ENCODE assay signal across 17 cellular contexts in the genomic region with DNA sequence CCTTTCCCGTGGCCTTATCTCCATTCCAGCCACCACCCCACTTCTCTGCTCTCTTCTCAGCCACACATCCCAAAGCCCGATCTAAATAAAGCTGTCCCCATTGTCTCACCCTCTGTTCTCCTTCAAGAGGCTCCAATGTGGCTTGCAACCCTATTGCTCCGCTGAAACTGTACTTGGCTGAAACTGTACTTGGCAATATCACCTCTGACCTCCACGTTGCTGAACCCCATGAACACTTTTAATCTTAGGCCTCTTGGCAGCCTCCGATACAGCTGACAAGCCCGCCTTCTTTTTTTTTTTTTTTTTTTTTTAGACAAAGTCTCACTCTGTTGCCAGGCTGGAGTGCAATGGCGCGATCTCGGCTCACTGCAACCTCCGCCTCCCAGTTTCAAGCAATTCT. TPM values are rescaled to one million over a fixed set of nuclear protein-coding genes. Genes with fewer than 3 reads are reported as not detected.
DNase-seq lines count a peak whose midpoint lies in the region; ATAC-seq and TF ChIP-seq lines count a peak whose summit lies in the region.
"Had no signal": no experiment of that assay in that cellular context is flagged by ENCODE, and none has a peak within 500 bp of the region (broad histone marks: within the 10 kb centered on the region; RNA-seq: fewer than 3 reads in every experiment).

No MANE protein-coding gene starts in this region.

- TF ChIP-seq CTCF in Caco-2 (IDR thresholded peaks at IDR 0.05; ENCODE audit: insufficient read depth in 1 of 2, low read depth in 1 of 2, low read length in 1 of 2, severe bottlenecking in 1 of 2, unreplicated experiment in 1 of 2) (no peak), nephron progenitor cell (IDR thresholded peaks at IDR 0.05) (no peak)

- no peak for ATAC-seq in HG03565 (IDR thresholded peaks at IDR 0.05; ENCODE audit: unreplicated experiment)
- ATAC-seq: Panc1 had no signal

- CTCF ChIA-PET in activated CD4-positive, alpha-beta memory T cell treated with anti-CD3 and anti-CD28 coated beads, Interleukin-2, amount 10 ng/mL, durations not matched to agents 7 days and 5 days (lab: Charles Lee): no interaction called here
- CTCF ChIA-PET in activated CD4-positive, alpha-beta memory T cell treated with anti-CD3 and anti-CD28 coated beads for 36 hours (lab: Charles Lee): interaction anchor here (0.7 to 1.3 kb wide), 2 partner anchors 20 to 357 kb away, joined by 3 to 4 read pairs; no protein-coding TSS in a partner anchor
- CTCF ChIA-PET in Caco-2 (lab: Charles Lee): interaction anchor here (0.9 kb wide), 1 partner anchor 20 kb away, joined by 3 read pairs; no protein-coding TSS in a partner anchor

- no peak overlapping the region for H3K4me3 Mint-ChIP-seq in activated CD4-positive, alpha-beta memory T cell treated with anti-CD3 and anti-CD28 coated beads, Interleukin-2, amount 10 ng/mL, durations not matched to agents 7 days and 5 days
- no peak overlapping the region for H3K4me3 Mint-ChIP-seq in activated CD4-positive, alpha-beta memory T cell treated with anti-CD3 and anti-CD28 coated beads for 36 hours
- H3K4me3 Mint-ChIP-seq in Caco-2 (ENCODE audit: unreplicated experiment) (peak overlapping the region; percentile 29), nephron progenitor cell (no peak overlapping the region)
- H3K4me3 Mint-ChIP-seq in dendritic cell treated with granulocyte-macrophage colony-stimulating factor and Interleukin-4, amounts not matched to agents 40 ng/mL and 50 ng/mL, for 4 days: no peak overlapping the region
- H3K4me3 Mint-ChIP-seq: CD8-positive, alpha-beta memory T cell; IgD-negative memory B cell had no signal

- no peak overlapping the region for H3K4me3 ChIP-seq in Caco-2 (ENCODE audit: low read depth, low read length)
- H3K4me3 ChIP-seq: BLaER1 had no signal

- peaks cover 14% of the 10 kb centered on the region for H3K4me1 ChIP-seq in Caco-2
- H3K4me1 ChIP-seq: BLaER1 had no signal

- H3K9me3 ChIP-seq in Caco-2: no peaks in the 10 kb centered on the region
- H3K9me3 ChIP-seq: BLaER1 had no signal

- no peaks in the 10 kb centered on the region for H3K27me3 ChIP-seq in Caco-2 (replicated peaks; ENCODE audit: control insufficient read depth, insufficient read depth, low read length)
- H3K27me3 ChIP-seq: BLaER1 had no signal

- DNase-seq in activated CD4-positive, alpha-beta memory T cell treated with anti-CD3 and anti-CD28 coated beads, Interleukin-2, amount 10 ng/mL, durations not matched to agents 7 days and 5 days: no peak
- no peak for DNase-seq in activated CD4-positive, alpha-beta memory T cell treated with anti-CD3 and anti-CD28 coated beads for 36 hours
- DNase-seq in Caco-2: no peak
- no peak for DNase-seq in nephron progenitor cell
- DNase-seq in stimulated activated CD4-positive, alpha-beta T cell treated with anti-CD3 and anti-CD28 coated beads, Interleukin-2, amount 100 ng/mL, for 48 hours: no peak
- DNase-seq in NCI-H524 (lab: John Stamatoyannopoulos, UW): no peak
- DNase-seq: 8988T; CD8-positive, alpha-beta memory T cell; DMS 273 treated with DMSO at 0.1 percent for 48 hours; NCI-H1417 treated with DMSO at 0.1 percent for 48 hours; NCI-H2029; NCI-H510A had no signal

- intact Hi-C loops in activated CD4-positive, alpha-beta memory T cell treated with anti-CD3 and anti-CD28 coated beads for 36 hours (cut with micrococcal nuclease): no loop called here
- intact Hi-C loops in Caco-2 (cut with micrococcal nuclease; ENCODE audit: unreplicated experiment): no loop called here
- intact Hi-C loops in dendritic cell treated with granulocyte-macrophage colony-stimulating factor and Interleukin-4, amounts not matched to agents 40 ng/mL and 50 ng/mL, for 4 days (cut with micrococcal nuclease): no loop called here

- POLR2A ChIA-PET in activated CD4-positive, alpha-beta memory T cell treated with anti-CD3 and anti-CD28 coated beads, Interleukin-2, amount 10 ng/mL, durations not matched to agents 7 days and 5 days (lab: Charles Lee): interaction anchor here (0.6 kb wide), 1 partner anchor 36 kb away, joined by 3 read pairs; no protein-coding TSS in a partner anchor
- POLR2A ChIA-PET in activated CD4-positive, alpha-beta memory T cell treated with anti-CD3 and anti-CD28 coated beads for 36 hours (lab: Charles Lee): interaction anchor here (1.2 kb wide), 1 partner anchor 12 kb away, joined by 3 read pairs; no protein-coding TSS in a partner anchor
- POLR2A ChIA-PET in Caco-2 (lab: Charles Lee): interaction anchor here (0.7 kb wide), 1 partner anchor 7 kb away, joined by 4 read pairs; no protein-coding TSS in a partner anchor

- H3K27ac Mint-ChIP-seq in activated CD4-positive, alpha-beta memory T cell treated with anti-CD3 and anti-CD28 coated beads, Interleukin-2, amount 10 ng/mL, durations not matched to agents 7 days and 5 days: peak overlapping the region; percentile 27
- no peak overlapping the region for H3K27ac Mint-ChIP-seq in activated CD4-positive, alpha-beta memory T cell treated with anti-CD3 and anti-CD28 coated beads for 36 hours
- H3K27ac Mint-ChIP-seq in Caco-2 (ENCODE audit: unreplicated experiment) (peak overlapping the region; percentile 79), nephron progenitor cell (peak overlapping the region; percentile 92)
- peak overlapping the region; percentile 3 for H3K27ac Mint-ChIP-seq in dendritic cell treated with granulocyte-macrophage colony-stimulating factor and Interleukin-4, amounts not matched to agents 40 ng/mL and 50 ng/mL, for 4 days

- peaks cover 1% of the 10 kb centered on the region; the same call in 1 of the 2 replicates for H3K36me3 ChIP-seq in Caco-2 (ENCODE audit: control insufficient read depth, insufficient read depth, low read length)

- H3K9me3 Mint-ChIP-seq in activated CD4-positive, alpha-beta memory T cell treated with anti-CD3 and anti-CD28 coated beads, Interleukin-2, amount 10 ng/mL, durations not matched to agents 7 days and 5 days: no peaks in the 10 kb centered on the region
- no peaks in the 10 kb centered on the region for H3K9me3 Mint-ChIP-seq in activated CD4-positive, alpha-beta memory T cell treated with anti-CD3 and anti-CD28 coated beads for 36 hours
- H3K9me3 Mint-ChIP-seq in Caco-2 (ENCODE audit: unreplicated experiment): no peaks in the 10 kb centered on the region
- H3K9me3 Mint-ChIP-seq in dendritic cell treated with granulocyte-macrophage colony-stimulating factor and Interleukin-4, amounts not matched to agents 40 ng/mL and 50 ng/mL, for 4 days: no peaks in the 10 kb centered on the region
- H3K9me3 Mint-ChIP-seq in nephron progenitor cell: no peaks in the 10 kb centered on the region
- H3K9me3 Mint-ChIP-seq: CD8-positive, alpha-beta memory T cell; IgD-negative memory B cell had no signal

- H3K36me3 Mint-ChIP-seq in activated CD4-positive, alpha-beta memory T cell treated with anti-CD3 and anti-CD28 coated beads, Interleukin-2, amount 10 ng/mL, durations not matched to agents 7 days and 5 days (ENCODE audit: low read depth): peaks cover 57% of the 10 kb centered on the region
- peaks cover 59% of the 10 kb centered on the region for H3K36me3 Mint-ChIP-seq in activated CD4-positive, alpha-beta memory T cell treated with anti-CD3 and anti-CD28 coated beads for 36 hours
- H3K36me3 Mint-ChIP-seq in Caco-2 (ENCODE audit: insufficient read depth, unreplicated experiment) (peaks cover 55% of the 10 kb centered on the region), nephron progenitor cell (ENCODE audit: low read depth) (peaks cover 80% of the 10 kb centered on the region)
- H3K36me3 Mint-ChIP-seq in dendritic cell treated with granulocyte-macrophage colony-stimulating factor and Interleukin-4, amounts not matched to agents 40 ng/mL and 50 ng/mL, for 4 days (ENCODE audit: low read depth): peaks cover 79% of the 10 kb centered on the region

- no TSS peak for BruUV-seq in Caco-2 (replicated peaks; lab: Mats Ljungman, UMichigan)

- no peaks in the 10 kb centered on the region for H3K27me3 Mint-ChIP-seq in activated CD4-positive, alpha-beta memory T cell treated with anti-CD3 and anti-CD28 coated beads, Interleukin-2, amount 10 ng/mL, durations not matched to agents 7 days and 5 days
- no peaks in the 10 kb centered on the region for H3K27me3 Mint-ChIP-seq in activated CD4-positive, alpha-beta memory T cell treated with anti-CD3 and anti-CD28 coated beads for 36 hours
- H3K27me3 Mint-ChIP-seq in Caco-2 (ENCODE audit: insufficient read depth, unreplicated experiment): no peaks in the 10 kb centered on the region
- H3K27me3 Mint-ChIP-seq in dendritic cell treated with granulocyte-macrophage colony-stimulating factor and Interleukin-4, amounts not matched to agents 40 ng/mL and 50 ng/mL, for 4 days: no peaks in the 10 kb centered on the region
- no peaks in the 10 kb centered on the region for H3K27me3 Mint-ChIP-seq in nephron progenitor cell (ENCODE audit: low read depth, poor library complexity)
- H3K27me3 Mint-ChIP-seq: IgD-negative memory B cell had no signal

- H3K4me1 Mint-ChIP-seq in activated CD4-positive, alpha-beta memory T cell treated with anti-CD3 and anti-CD28 coated beads, Interleukin-2, amount 10 ng/mL, durations not matched to agents 7 days and 5 days: peaks cover 4% of the 10 kb centered on the region
- peaks cover 3% of the 10 kb centered on the region for H3K4me1 Mint-ChIP-seq in activated CD4-positive, alpha-beta memory T cell treated with anti-CD3 and anti-CD28 coated beads for 36 hours (ENCODE audit: low read depth)
- H3K4me1 Mint-ChIP-seq in Caco-2 (ENCODE audit: low read depth, unreplicated experiment) (peaks cover 21% of the 10 kb centered on the region), nephron progenitor cell (peaks cover 44% of the 10 kb centered on the region)
- no peaks in the 10 kb centered on the region for H3K4me1 Mint-ChIP-seq in dendritic cell treated with granulocyte-macrophage colony-stimulating factor and Interleukin-4, amounts not matched to agents 40 ng/mL and 50 ng/mL, for 4 days (ENCODE audit: low read depth)

RNA-seq across cellular contexts. Expression of gene DCTD, which starts 12.1 kb away (rescaled TPM):
- 10 to 100 TPM; 71.0 to 72.9 TPM for total RNA-seq in activated CD4-positive, alpha-beta memory T cell treated with anti-CD3 and anti-CD28 coated beads, Interleukin-2, amount 10 ng/mL, durations not matched to agents 7 days and 5 days
- total RNA-seq in activated CD4-positive, alpha-beta memory T cell treated with anti-CD3 and anti-CD28 coated beads for 36 hours: 100 to 1,000 TPM; 115 to 117 TPM
- 70.9 and 79.0 TPM in 2 replicates for total RNA-seq in Caco-2 (2022)
